ENCODE assay signal across 7 cellular contexts in the genomic region with DNA sequence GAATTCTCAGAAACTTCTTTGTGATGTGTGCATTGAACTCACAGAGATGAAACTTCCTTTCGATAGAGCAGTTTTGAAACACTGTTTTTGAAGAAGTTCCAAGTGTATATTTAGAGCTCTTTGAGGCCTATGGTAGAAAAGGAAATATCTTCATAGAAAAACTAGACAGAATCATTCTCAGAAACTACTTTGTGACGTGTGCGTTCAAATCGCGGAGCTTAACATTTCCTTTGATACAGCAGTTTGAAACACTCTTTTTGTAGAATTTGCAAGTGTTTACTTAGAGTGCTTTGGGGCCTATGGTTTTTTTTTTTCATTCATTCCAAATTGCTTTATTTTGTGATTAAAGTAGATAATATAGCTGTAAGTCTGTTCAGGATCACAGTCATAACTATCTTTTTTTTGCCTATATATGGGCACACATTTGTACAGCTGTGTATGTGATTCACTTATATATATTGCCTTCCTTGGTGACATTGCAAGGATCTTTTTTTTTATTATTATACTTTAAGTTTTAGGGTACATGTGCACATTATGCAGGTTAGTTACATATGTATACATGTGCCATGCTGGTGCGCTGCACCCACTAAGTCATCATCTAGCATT.
DNase-seq lines count a peak whose midpoint lies in the region; ATAC-seq and TF ChIP-seq lines count a peak whose summit lies in the region.
"Not testable (repeated sequence)": the region's sequence is repeated elsewhere in the genome, so short reads cannot be mapped to it uniquely, and the experiment has no call there.

No MANE protein-coding gene starts in this region.

- H4K20me1 ChIP-seq in DND-41 (ENCODE audit: insufficient read depth, low read length), result not testable (repeated sequence)

- not testable (repeated sequence) for TF ChIP-seq CTCF in DND-41 (IDR thresholded peaks at IDR 0.05; ENCODE audit: borderline replicate concordance, extremely low read depth, low read length, poor library complexity, severe bottlenecking)

- H3K4me3 Mint-ChIP-seq in T-helper 1 cell treated with Interleukin-12 subunit alpha and Interleukin-12 subunit beta and Interleukin-4 antibody, amounts not matched to agents 30 μg/mL and 1 μg/mL, for 36 hours; activated CD4-positive, alpha-beta T cell treated with anti-CD3 and anti-CD28 coated beads, Interleukin-2, amount 10 ng/mL, durations not matched to agents 24 days and 14 days; activated CD4-positive, alpha-beta memory T cell treated with anti-CD3 and anti-CD28 coated beads, Interleukin-2, amount 10 ng/mL, durations not matched to agents 7 days and 5 days; activated T-cell treated with anti-CD3 and anti-CD28 coated beads, Interleukin-2, amount 50 U/mL, for 72 hours; activated naive CD4-positive, alpha-beta T cell treated with anti-CD3 and anti-CD28 coated beads, Interleukin-2, amount 50 U/mL, for 24 hours: not testable (repeated sequence)
- H3K4me3 Mint-ChIP-seq in naive thymus-derived CD4-positive, alpha-beta T cell, result peak overlapping the region in 8 of 10 donors; percentile 5 to 69 (median 28)

- H3K27ac ChIP-seq in DND-41 (ENCODE audit: low read length), result not testable (repeated sequence)
- peak overlapping the region; percentile 48 for H3K27ac ChIP-seq in naive thymus-derived CD4-positive, alpha-beta T cell (ENCODE audit: low read depth, low read length)

- not testable (repeated sequence) for H3K9ac ChIP-seq in DND-41 (ENCODE audit: low read depth, low read length)

- H3K9me3 ChIP-seq in DND-41 (ENCODE audit: insufficient read depth, low read length, severe bottlenecking); naive thymus-derived CD4-positive, alpha-beta T cell (ENCODE audit: control insufficient read depth in 2 of 3, low read length in 3 of 3): not testable (repeated sequence)

- H3K4me3 ChIP-seq in DND-41 (ENCODE audit: low read depth in 1 of 2, low read length in 2 of 2); naive thymus-derived CD4-positive, alpha-beta T cell (ENCODE audit: low read length): not testable (repeated sequence)

- H3K27me3 Mint-ChIP-seq in T-helper 1 cell treated with Interleukin-12 subunit alpha and Interleukin-12 subunit beta and Interleukin-4 antibody, amounts not matched to agents 30 μg/mL and 1 μg/mL, for 36 hours (ENCODE audit: low read depth); activated CD4-positive, alpha-beta T cell treated with anti-CD3 and anti-CD28 coated beads, Interleukin-2, amount 10 ng/mL, durations not matched to agents 24 days and 14 days; activated CD4-positive, alpha-beta memory T cell treated with anti-CD3 and anti-CD28 coated beads, Interleukin-2, amount 10 ng/mL, durations not matched to agents 7 days and 5 days; activated T-cell treated with anti-CD3 and anti-CD28 coated beads, Interleukin-2, amount 50 U/mL, for 72 hours (ENCODE audit: low read depth); activated naive CD4-positive, alpha-beta T cell treated with anti-CD3 and anti-CD28 coated beads, Interleukin-2, amount 50 U/mL, for 24 hours; naive thymus-derived CD4-positive, alpha-beta T cell: not testable (repeated sequence)

- ATAC-seq in DND-41 (ENCODE audit: insufficient read depth, low read depth), result peak; percentile 52
- ATAC-seq in activated T-cell treated with anti-CD3 and anti-CD28 coated beads, Interleukin-2, amount 50 U/mL, for 72 hours (replicated peaks in 1 of 2), result peak; percentile 49 to 61
- peak; percentile 60 for ATAC-seq in naive thymus-derived CD4-positive, alpha-beta T cell

- CTCF ChIA-PET in activated CD4-positive, alpha-beta memory T cell treated with anti-CD3 and anti-CD28 coated beads, Interleukin-2, amount 10 ng/mL, durations not matched to agents 7 days and 5 days (lab: Charles Lee), result not testable (repeated sequence)
- CTCF ChIA-PET in naive thymus-derived CD4-positive, alpha-beta T cell (lab: Charles Lee), result interaction anchor here (0.6 kb wide), 1 partner anchor 135 kb away, joined by 3 read pairs; no protein-coding TSS in a partner anchor

- peaks cover 41% of the 10 kb centered on the region for H3K36me3 Mint-ChIP-seq in T-helper 1 cell treated with Interleukin-12 subunit alpha and Interleukin-12 subunit beta and Interleukin-4 antibody, amounts not matched to agents 30 μg/mL and 1 μg/mL, for 36 hours (ENCODE audit: low read depth)
- H3K36me3 Mint-ChIP-seq in activated CD4-positive, alpha-beta T cell treated with anti-CD3 and anti-CD28 coated beads, Interleukin-2, amount 10 ng/mL, durations not matched to agents 24 days and 14 days (ENCODE audit: low read depth), result peaks cover 35% of the 10 kb centered on the region
- H3K36me3 Mint-ChIP-seq in activated CD4-positive, alpha-beta memory T cell treated with anti-CD3 and anti-CD28 coated beads, Interleukin-2, amount 10 ng/mL, durations not matched to agents 7 days and 5 days (ENCODE audit: low read depth), result peaks cover 55% of the 10 kb centered on the region
- H3K36me3 Mint-ChIP-seq in activated T-cell treated with anti-CD3 and anti-CD28 coated beads, Interleukin-2, amount 50 U/mL, for 72 hours (ENCODE audit: insufficient read depth in 2 of 2), result peaks cover 17 to 41% of the 10 kb centered on the region in 2 donors
- peaks cover 17% of the 10 kb centered on the region for H3K36me3 Mint-ChIP-seq in activated naive CD4-positive, alpha-beta T cell treated with anti-CD3 and anti-CD28 coated beads, Interleukin-2, amount 50 U/mL, for 24 hours
- H3K36me3 Mint-ChIP-seq in naive thymus-derived CD4-positive, alpha-beta T cell, result peaks cover 0 to 66% (median 10%) of the 10 kb centered on the region in 5 donors

- not testable (repeated sequence) for H3K27me3 ChIP-seq in DND-41 (ENCODE audit: insufficient read depth, low read length, poor library complexity); naive thymus-derived CD4-positive, alpha-beta T cell (ENCODE audit: control insufficient read depth in 2 of 2, insufficient read depth in 2 of 2, low read length in 2 of 2)

- not testable (repeated sequence) for H3K4me2 ChIP-seq in DND-41 (ENCODE audit: insufficient read depth, low read length)

- H3K4me1 ChIP-seq in DND-41 (ENCODE audit: insufficient read depth, low read length), result peaks cover 23% of the 10 kb centered on the region
- peaks cover 0 to 27% of the 10 kb centered on the region in 2 donors for H3K4me1 ChIP-seq in naive thymus-derived CD4-positive, alpha-beta T cell (ENCODE audit: control insufficient read depth in 2 of 2, insufficient read depth in 2 of 2, low read length in 2 of 2)

- peak; percentile 40 for DNase-seq in DND-41
- DNase-seq in activated CD4-positive, alpha-beta T cell treated with anti-CD3 and anti-CD28 coated beads, Interleukin-2, amount 10 ng/mL, durations not matched to agents 24 days and 14 days, result peak; percentile 47
- not testable (repeated sequence) for DNase-seq in activated CD4-positive, alpha-beta memory T cell treated with anti-CD3 and anti-CD28 coated beads, Interleukin-2, amount 10 ng/mL, durations not matched to agents 7 days and 5 days
- DNase-seq in activated T-cell treated with anti-CD3 and anti-CD28 coated beads, Interleukin-2, amount 50 U/mL, for 72 hours, result peak in 1 of 2 donors; percentile 1
- peak in 7 of 9 donors; percentile 30 to 73 (median 57) for DNase-seq in naive thymus-derived CD4-positive, alpha-beta T cell

- not testable (repeated sequence) for H2AFZ ChIP-seq in DND-41 (ENCODE audit: low read depth, low read length)

- H3K27ac Mint-ChIP-seq in T-helper 1 cell treated with Interleukin-12 subunit alpha and Interleukin-12 subunit beta and Interleukin-4 antibody, amounts not matched to agents 30 μg/mL and 1 μg/mL, for 36 hours, result peak overlapping the region; percentile 63
- H3K27ac Mint-ChIP-seq in activated CD4-positive, alpha-beta T cell treated with anti-CD3 and anti-CD28 coated beads, Interleukin-2, amount 10 ng/mL, durations not matched to agents 24 days and 14 days, result peak overlapping the region; percentile 39
- peak overlapping the region; percentile 48 for H3K27ac Mint-ChIP-seq in activated CD4-positive, alpha-beta memory T cell treated with anti-CD3 and anti-CD28 coated beads, Interleukin-2, amount 10 ng/mL, durations not matched to agents 7 days and 5 days
- H3K27ac Mint-ChIP-seq in activated T-cell treated with anti-CD3 and anti-CD28 coated beads, Interleukin-2, amount 50 U/mL, for 72 hours, result peak overlapping the region; percentile 73
- H3K27ac Mint-ChIP-seq in activated naive CD4-positive, alpha-beta T cell treated with anti-CD3 and anti-CD28 coated beads, Interleukin-2, amount 50 U/mL, for 24 hours, result peak overlapping the region; percentile 68
- peak overlapping the region; percentile 57 to 91 (median 69) for H3K27ac Mint-ChIP-seq in naive thymus-derived CD4-positive, alpha-beta T cell

- intact Hi-C loops in activated CD4-positive, alpha-beta T cell treated with anti-CD3 and anti-CD28 coated beads, Interleukin-2, amount 10 ng/mL, durations not matched to agents 24 days and 14 days (cut with micrococcal nuclease), result loop anchor here (2.0 kb wide), 1 partner anchor 62 kb away; no protein-coding TSS in a partner anchor
- intact Hi-C loops in naive thymus-derived CD4-positive, alpha-beta T cell (cut with micrococcal nuclease), result loop anchor here (2.0 to 5.0 kb wide), 2 partner anchors 33 to 62 kb away; no protein-coding TSS in a partner anchor

- H3K36me3 ChIP-seq in DND-41 (ENCODE audit: insufficient read depth, low read length); naive thymus-derived CD4-positive, alpha-beta T cell (ENCODE audit: control insufficient read depth in 2 of 3, insufficient read depth in 3 of 3, low read length in 3 of 3): not testable (repeated sequence)

- H3K4me1 Mint-ChIP-seq in T-helper 1 cell treated with Interleukin-12 subunit alpha and Interleukin-12 subunit beta and Interleukin-4 antibody, amounts not matched to agents 30 μg/mL and 1 μg/mL, for 36 hours (ENCODE audit: low read depth), result peaks cover 21% of the 10 kb centered on the region
- not testable (repeated sequence) for H3K4me1 Mint-ChIP-seq in activated CD4-positive, alpha-beta T cell treated with anti-CD3 and anti-CD28 coated beads, Interleukin-2, amount 10 ng/mL, durations not matched to agents 24 days and 14 days
- H3K4me1 Mint-ChIP-seq in activated CD4-positive, alpha-beta memory T cell treated with anti-CD3 and anti-CD28 coated beads, Interleukin-2, amount 10 ng/mL, durations not matched to agents 7 days and 5 days, result peaks cover 19% of the 10 kb centered on the region
- peaks cover 15% of the 10 kb centered on the region for H3K4me1 Mint-ChIP-seq in activated T-cell treated with anti-CD3 and anti-CD28 coated beads, Interleukin-2, amount 50 U/mL, for 72 hours (ENCODE audit: low read depth)
- peaks cover 84% of the 10 kb centered on the region for H3K4me1 Mint-ChIP-seq in activated naive CD4-positive, alpha-beta T cell treated with anti-CD3 and anti-CD28 coated beads, Interleukin-2, amount 50 U/mL, for 24 hours
- H3K4me1 Mint-ChIP-seq in naive thymus-derived CD4-positive, alpha-beta T cell, result peaks cover 9 to 86% (median 80%) of the 10 kb centered on the region in 7 donors

- not testable (repeated sequence) for H3K79me2 ChIP-seq in DND-41 (ENCODE audit: insufficient read depth, low read length)

- H3K9me3 Mint-ChIP-seq in T-helper 1 cell treated with Interleukin-12 subunit alpha and Interleukin-12 subunit beta and Interleukin-4 antibody, amounts not matched to agents 30 μg/mL and 1 μg/mL, for 36 hours, result peaks cover 69% of the 10 kb centered on the region
- peaks cover 37% of the 10 kb centered on the region for H3K9me3 Mint-ChIP-seq in activated CD4-positive, alpha-beta T cell treated with anti-CD3 and anti-CD28 coated beads, Interleukin-2, amount 10 ng/mL, durations not matched to agents 24 days and 14 days
- H3K9me3 Mint-ChIP-seq in activated CD4-positive, alpha-beta memory T cell treated with anti-CD3 and anti-CD28 coated beads, Interleukin-2, amount 10 ng/mL, durations not matched to agents 7 days and 5 days, result peaks cover 15% of the 10 kb centered on the region
- H3K9me3 Mint-ChIP-seq in activated T-cell treated with anti-CD3 and anti-CD28 coated beads, Interleukin-2, amount 50 U/mL, for 72 hours, result not testable (repeated sequence)
- peaks cover 15% of the 10 kb centered on the region for H3K9me3 Mint-ChIP-seq in activated naive CD4-positive, alpha-beta T cell treated with anti-CD3 and anti-CD28 coated beads, Interleukin-2, amount 50 U/mL, for 24 hours
- peaks cover 7 to 51% (median 17%) of the 10 kb centered on the region in 11 donors for H3K9me3 Mint-ChIP-seq in naive thymus-derived CD4-positive, alpha-beta T cell

- POLR2A ChIA-PET in activated CD4-positive, alpha-beta memory T cell treated with anti-CD3 and anti-CD28 coated beads, Interleukin-2, amount 10 ng/mL, durations not matched to agents 7 days and 5 days (lab: Charles Lee), result not testable (repeated sequence)
- POLR2A ChIA-PET in naive thymus-derived CD4-positive, alpha-beta T cell (lab: Charles Lee), result interaction anchor here (0.6 kb wide), 1 partner anchor 13 kb away, joined by 5 read pairs; no protein-coding TSS in a partner anchor
